ENCODE assay signal across 8 cellular contexts in genomic region chr9:93095205-93096130, GRCh38.
DNase-seq lines count a peak whose midpoint lies in the region; ATAC-seq and TF ChIP-seq lines count a peak whose summit lies in the region.

No MANE protein-coding gene starts in this region.

- H3K4me3 ChIP-seq in BLaER1 (peak overlapping the region; percentile 100), choroid plexus epithelial cell (ENCODE audit: low read depth, low read length) (peak overlapping the region; percentile 61)

- H4K20me1 ChIP-seq in BLaER1 = peaks cover 34% of the 10 kb centered on the region

- H3K9me3 ChIP-seq in BLaER1 = no peaks in the 10 kb centered on the region

- H3K4me1 ChIP-seq in BLaER1 = peaks cover 84% of the 10 kb centered on the region

- H3K27ac ChIP-seq in BLaER1 (peak overlapping the region; percentile 92), layer of hippocampus (ENCODE audit: low read depth, low read length) (peak overlapping the region; percentile 93)

- H3K36me3 ChIP-seq in BLaER1 = peaks cover 10% of the 10 kb centered on the region; the same call in 1 of the 2 replicates

- peak; percentile 78 for ATAC-seq in GM19324 (IDR thresholded peaks at IDR 0.05; ENCODE audit: low FRiP score, unreplicated experiment)
- ATAC-seq in HG03457 (IDR thresholded peaks at IDR 0.05; ENCODE audit: unreplicated experiment) = peak; percentile 57

- peak overlapping the region; percentile 83 for H3K9ac ChIP-seq in BLaER1

- no peak for TF ChIP-seq CTCF in choroid plexus epithelial cell (conservative IDR thresholded peaks at IDR 0.05; ENCODE audit: low read depth, low read length)

- peak; percentile 100 for DNase-seq in NCI-H524 (lab: John Stamatoyannopoulos, UW)
- peak; percentile 100 for DNase-seq in activated CD4-positive, alpha-beta T cell treated with anti-CD3 and anti-CD28 coated beads for 4 hours
- peak; percentile 99 for DNase-seq in choroid plexus epithelial cell (ENCODE audit: low read depth)
- peak; percentile 100 for DNase-seq in stimulated activated CD4-positive, alpha-beta T cell treated with anti-CD3 and anti-CD28 coated beads, Interleukin-1b, Interleukin-23, amount 100 ng/mL, for 1 hour (ENCODE audit: low read depth in 2 of 2)

- peak overlapping the region; percentile 81 for H3K4me2 ChIP-seq in BLaER1

- no peaks in the 10 kb centered on the region for H3K27me3 ChIP-seq in BLaER1
- no peaks in the 10 kb centered on the region for H3K27me3 ChIP-seq in layer of hippocampus (ENCODE audit: control insufficient read depth, insufficient read depth, low read length)

Comparison
In these comparisons a context has a peak if more than half of its experiments do, and no peak if none do; other contexts are left out.
1. Peak in every context shown above with its lines: DNase-seq, ATAC-seq, H3K4me3 ChIP-seq and H3K27ac ChIP-seq.